8 cellular contexts compared by ENCODE assay signal in the genomic region with DNA sequence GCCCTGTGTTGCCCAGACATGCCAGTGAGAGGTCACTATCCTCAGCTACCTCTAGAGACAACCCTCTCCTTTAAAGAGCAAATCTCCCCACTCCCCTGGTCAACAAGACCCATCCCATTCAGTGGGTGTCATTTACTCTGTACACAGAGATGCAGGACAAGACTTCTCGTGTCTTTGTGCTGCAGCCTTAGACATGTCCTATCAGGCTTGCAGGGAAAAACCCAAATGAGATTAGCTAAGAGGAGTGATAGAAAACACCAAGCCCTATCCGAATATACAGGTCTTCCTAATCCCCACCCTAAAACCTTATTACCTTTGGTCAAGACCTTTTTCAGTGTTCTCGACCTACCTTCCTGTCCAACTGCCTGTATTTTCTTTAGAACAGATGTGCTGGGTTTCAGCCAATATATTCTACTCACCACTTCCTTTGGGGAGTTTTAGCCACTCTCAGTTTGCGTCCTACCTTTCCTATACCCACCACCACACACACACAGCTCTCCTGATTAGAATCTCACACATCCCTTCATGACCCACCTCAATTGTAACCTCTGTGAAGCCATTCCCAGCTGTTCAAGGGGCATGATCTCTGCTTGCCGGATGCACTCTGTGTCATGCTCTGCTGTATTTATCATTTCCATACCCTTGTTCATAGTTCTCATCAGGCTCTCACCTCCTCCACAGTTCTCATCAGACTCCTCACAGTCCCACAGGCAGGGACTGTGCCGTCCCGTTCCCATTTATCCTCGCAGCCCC. TPM values are rescaled to one million over a fixed set of nuclear protein-coding genes. Genes with fewer than 3 reads are reported as not detected.
DNase-seq lines count a peak whose midpoint lies in the region; ATAC-seq and TF ChIP-seq lines count a peak whose summit lies in the region.

No MANE protein-coding gene starts in this region.

- H3K9me3 ChIP-seq in ascending aorta, result no peaks in the 10 kb centered on the region
- H3K9me3 ChIP-seq in transverse colon, result no peaks in the 10 kb centered on the region

- no peak for TF ChIP-seq POLR2A in transverse colon (IDR thresholded peaks at IDR 0.05)

- H3K4me3 ChIP-seq in ascending aorta (no peak overlapping the region), transverse colon (no peak overlapping the region)

- H3K27me3 ChIP-seq in ascending aorta (no peaks in the 10 kb centered on the region), transverse colon (no peaks in the 10 kb centered on the region)

- no peak for DNase-seq in activated naive CD4-positive, alpha-beta T cell treated with anti-CD3 and anti-CD28 coated beads, Interleukin-2, amount 50 U/mL, for 72 hours (ENCODE audit: low spot score in 2 of 2)
- DNase-seq in activated naive CD4-positive, alpha-beta T cell (lab: John Stamatoyannopoulos, UW), result no peak
- DNase-seq in ascending aorta (ENCODE audit: low spot score in 2 of 2) (no peak), transverse colon (no peak), kidney glomerular epithelial cell (lab: John Stamatoyannopoulos, UW) (no peak), Ammon's horn (ENCODE audit: low spot score) (no peak), caudate nucleus (lab: John Stamatoyannopoulos, UW) (no peak)

- in situ Hi-C loops in transverse colon (cut with MboI; ENCODE audit: low pct_ligation_motif_present in 1 of 4, low pct_unique_long_range_greater_than_20kb in 1 of 4, low sequenced_read_pairs in 3 of 4), result no loop called here

- TF ChIP-seq CTCF in ascending aorta (IDR thresholded peaks at IDR 0.05) (no peak), transverse colon (IDR thresholded peaks at IDR 0.05) (no peak)

- H3K36me3 ChIP-seq in ascending aorta (peaks cover 12 to 19% of the 10 kb centered on the region in 2 donors), transverse colon (no peaks in the 10 kb centered on the region)

- no peak for TF ChIP-seq EP300 in transverse colon (IDR thresholded peaks at IDR 0.05; ENCODE audit: low read depth)

- H3K4me1 ChIP-seq in ascending aorta (peaks cover 5 to 55% of the 10 kb centered on the region in 2 donors), transverse colon (peaks cover 12 to 40% (median 22%) of the 10 kb centered on the region in 4 donors)

- H3K9me3 Mint-ChIP-seq in activated naive CD4-positive, alpha-beta T cell treated with anti-CD3 and anti-CD28 coated beads, Interleukin-2, amount 50 U/mL, for 72 hours, result no peaks in the 10 kb centered on the region

- H3K27ac Mint-ChIP-seq in activated naive CD4-positive, alpha-beta T cell treated with anti-CD3 and anti-CD28 coated beads, Interleukin-2, amount 50 U/mL, for 72 hours, result peak overlapping the region in 1 of 2 donors; percentile 26

- H3K27ac ChIP-seq in ascending aorta (peak overlapping the region; percentile 86 to 87), transverse colon (peak overlapping the region in 3 of 4 donors; percentile 2 to 61 (median 22)), caudate nucleus (ENCODE audit: low read depth, low read length) (no peak overlapping the region)

- H3K36me3 Mint-ChIP-seq in activated naive CD4-positive, alpha-beta T cell treated with anti-CD3 and anti-CD28 coated beads, Interleukin-2, amount 50 U/mL, for 72 hours, result no peaks in the 10 kb centered on the region

- intact Hi-C loops in ascending aorta (cut with DNase I) (no loop called here), transverse colon (cut with DNase I; ENCODE audit: low total_unique reads) (no loop called here)

- peak; percentile 42 to 83 for ATAC-seq in activated naive CD4-positive, alpha-beta T cell treated with anti-CD3 and anti-CD28 coated beads, Interleukin-2, amount 50 U/mL, for 72 hours
- ATAC-seq in HG03066 (IDR thresholded peaks at IDR 0.05; ENCODE audit: low read depth, unreplicated experiment), result peak; percentile 63

- 29 to 75% methylated on average over 1 to 8 of the region's 8 CpGs for WGBS in transverse colon (ENCODE audit: low coverage in 1 of 2), 2 donors

RNA-seq across cellular contexts. Expression of a gene that starts 39.7 kb away (rescaled TPM):
- 1 to 10 TPM; 3.2 to 3.8 TPM for total RNA-seq in activated naive CD4-positive, alpha-beta T cell treated with anti-CD3 and anti-CD28 coated beads, Interleukin-2, amount 50 U/mL, for 72 hours
- total RNA-seq in ascending aorta (32.6 TPM), transverse colon (10 to 100 TPM in 2 of 4 donors, 1 to 10 TPM in 2; 8.4 to 15.4 (median 11.7) TPM)
